ENCODE assay signal across 9 cellular contexts in the genomic region with DNA sequence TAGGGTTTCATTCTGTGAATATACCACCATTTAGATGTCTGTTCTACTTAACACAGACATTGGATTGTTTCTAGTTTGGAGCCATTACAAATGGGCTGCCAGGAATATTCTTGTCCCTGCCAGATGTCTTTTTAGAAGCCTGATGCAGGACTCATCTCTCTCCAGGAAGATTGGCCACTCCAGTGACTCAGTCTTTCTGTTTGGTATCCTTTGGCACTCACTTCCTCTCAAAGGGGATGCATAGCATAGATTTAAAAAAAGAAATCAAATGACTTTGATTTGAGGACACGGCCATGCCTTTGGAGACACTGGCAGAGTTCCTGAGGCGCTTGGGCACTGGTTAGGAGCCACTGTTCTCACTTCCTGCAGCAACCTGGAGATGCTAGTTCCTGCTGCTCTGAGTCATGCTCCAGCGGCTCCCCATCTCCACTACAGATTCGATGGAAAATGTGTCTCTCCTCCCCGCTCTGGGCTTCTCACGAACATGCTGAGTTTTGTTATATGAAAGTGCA. TPM values are rescaled to one million over a fixed set of nuclear protein-coding genes. Genes with fewer than 3 reads are reported as not detected.
DNase-seq lines count a peak whose midpoint lies in the region; ATAC-seq and TF ChIP-seq lines count a peak whose summit lies in the region.
"Had no signal": no experiment of that assay in that cellular context is flagged by ENCODE, and none has a peak within 500 bp of the region (broad histone marks: within the 10 kb centered on the region; RNA-seq: fewer than 3 reads in every experiment).

No MANE protein-coding gene starts in this region.

- H3K4me3 ChIP-seq in SK-N-SH (ENCODE audit: low read depth in 2 of 2, low read length in 1 of 2) = 0 out of 4 replicates have a peak overlapping the region, but pooled peaks of 1 of the 2 experiments have one; percentile 7
- H3K4me3 ChIP-seq in fibroblast of the aortic adventitia (ENCODE audit: low read depth, low read length) = no peak overlapping the region
- H3K4me3 ChIP-seq in psoas muscle = no peak overlapping the region
- no peak overlapping the region for H3K4me3 ChIP-seq in A673 (ENCODE audit: low read depth, low read length, poor library complexity, severe bottlenecking)
- H3K4me3 ChIP-seq in lower leg skin (ENCODE audit: low read depth, poor library complexity, severe bottlenecking) = no peak overlapping the region

- H3K36me3 ChIP-seq in SK-N-SH (replicated peaks in 1 of 2; ENCODE audit: control insufficient read depth in 1 of 2, insufficient read depth in 2 of 2, low read length in 1 of 2) (no peaks in the 10 kb centered on the region), psoas muscle (ENCODE audit: insufficient read depth in 1 of 2, low read depth in 1 of 2) (no peaks in the 10 kb centered on the region), A673 (ENCODE audit: insufficient read depth, low read length, poor library complexity, severe bottlenecking) (no peaks in the 10 kb centered on the region)

- no peaks in the 10 kb centered on the region for H3K9me2 ChIP-seq in SK-N-SH

- DNase-seq in GM10266 (ENCODE audit: extremely low spot score) (peak; percentile 22), SK-N-SH (no peak), fibroblast of the aortic adventitia (ENCODE audit: low read depth) (peak; percentile 93), psoas muscle (peak; percentile 61 to 85), A673 (ENCODE audit: low spot score) (no peak), lower leg skin (ENCODE audit: low spot score in 2 of 2) (no peak)
- DNase-seq in activated T-cell treated with anti-CD3 and anti-CD28 coated beads, Interleukin-2, amount 50 U/mL, for 24 hours = no peak

- H3K79me2 ChIP-seq in SK-N-SH (ENCODE audit: insufficient read depth) = no peaks in the 10 kb centered on the region

- no peak for TF ChIP-seq POLR2A in lower leg skin (IDR thresholded peaks at IDR 0.05)

- H3F3A ChIP-seq in SK-N-SH (replicated peaks; ENCODE audit: insufficient read depth) = peaks cover 22% of the 10 kb centered on the region

- H3K27me3 ChIP-seq in SK-N-SH (ENCODE audit: insufficient read depth) (no peaks in the 10 kb centered on the region), psoas muscle (ENCODE audit: insufficient read depth in 3 of 3, low read length in 2 of 3) (no peaks in the 10 kb centered on the region), A673 (replicated peaks; ENCODE audit: insufficient read depth, low read depth, low read length, poor library complexity) (no peaks in the 10 kb centered on the region)

- H4K20me1 ChIP-seq in SK-N-SH (ENCODE audit: insufficient read depth) = no peaks in the 10 kb centered on the region

- H3K4me1 ChIP-seq in SK-N-SH (ENCODE audit: control insufficient read depth in 1 of 2, insufficient read depth in 2 of 2, low read depth in 1 of 2, low read length in 1 of 2) = peaks cover 0 to 8% of the 10 kb centered on the region in 2 experiments; a peak in 1 of 4 replicates
- H3K4me1 ChIP-seq in psoas muscle = peaks cover 72% of the 10 kb centered on the region
- H3K4me1 ChIP-seq in A673 (ENCODE audit: insufficient read depth, low read length, poor library complexity, severe bottlenecking) = no peaks in the 10 kb centered on the region

- H3K9me3 ChIP-seq in SK-N-SH = no peaks in the 10 kb centered on the region
- H3K9me3 ChIP-seq in psoas muscle = no peaks in the 10 kb centered on the region
- H3K9me3 ChIP-seq in A673 (ENCODE audit: low read depth, low read length, poor library complexity, severe bottlenecking) = no peaks in the 10 kb centered on the region

- H3K27ac ChIP-seq in SK-N-SH (ENCODE audit: low read depth in 2 of 2, low read length in 1 of 2) = peak overlapping the region; percentile 40 to 87; a peak in 3 of 4 replicates
- H3K27ac ChIP-seq in psoas muscle = peak overlapping the region; percentile 87
- no peak overlapping the region for H3K27ac ChIP-seq in A673 (ENCODE audit: low read depth, low read length, poor library complexity, severe bottlenecking)

- no peaks in the 10 kb centered on the region for H3K9me3 Mint-ChIP-seq in activated T-cell treated with anti-CD3 and anti-CD28 coated beads, Interleukin-2, amount 50 U/mL, for 24 hours

- CTCF ChIA-PET in SK-N-SH (lab: Yijun Ruan, JAX) = no interaction called here
- CTCF ChIA-PET in A673 (lab: Charles Lee) = no interaction called here

- H3K27ac Mint-ChIP-seq in activated T-cell treated with anti-CD3 and anti-CD28 coated beads, Interleukin-2, amount 50 U/mL, for 24 hours = no peak overlapping the region

- BruUV-seq in A673 (replicated peaks; lab: Mats Ljungman, UMichigan) = no TSS peak

- H3K4me3 Mint-ChIP-seq in activated T-cell treated with anti-CD3 and anti-CD28 coated beads, Interleukin-2, amount 50 U/mL, for 24 hours = no peak overlapping the region

- peaks cover 69% of the 10 kb centered on the region for H3K27me3 Mint-ChIP-seq in activated T-cell treated with anti-CD3 and anti-CD28 coated beads, Interleukin-2, amount 50 U/mL, for 24 hours

- peaks cover 10% of the 10 kb centered on the region for H3K4me1 Mint-ChIP-seq in activated T-cell treated with anti-CD3 and anti-CD28 coated beads, Interleukin-2, amount 50 U/mL, for 24 hours (ENCODE audit: low read depth)

- POLR2A ChIA-PET in SK-N-SH (lab: Yijun Ruan, JAX) = no interaction called here
- POLR2A ChIA-PET in A673 (lab: Charles Lee; ENCODE audit: low non-redundant PET) = no interaction called here

- TF ChIP-seq RAD21 in SK-N-SH (IDR thresholded peaks at IDR 0.05; ENCODE audit: low read length) = no peak

- peak overlapping the region; percentile 63 for H2AFZ ChIP-seq in SK-N-SH (ENCODE audit: low read depth)

- no peaks in the 10 kb centered on the region for H3K36me3 Mint-ChIP-seq in activated T-cell treated with anti-CD3 and anti-CD28 coated beads, Interleukin-2, amount 50 U/mL, for 24 hours (ENCODE audit: low read depth)

- WGBS in SK-N-SH (ENCODE audit: low lambda C conversion rate) = 25% methylated on average over 4 of the region's 6 CpGs
- WGBS in psoas muscle, 3 donors = 6 to 13% (median 11%) methylated on average over 6 of the region's 6 CpGs
- WGBS in lower leg skin, 2 donors = 16 to 23% methylated on average over 6 of the region's 6 CpGs

- peak overlapping the region; percentile 42; the same call in 1 of the 2 replicates for H3K4me2 ChIP-seq in SK-N-SH

- ATAC-seq in psoas muscle = peak; percentile 74 to 90 (median 78)
- no peak for ATAC-seq in GM18517 (IDR thresholded peaks at IDR 0.05; ENCODE audit: unreplicated experiment)

- intact Hi-C loops in psoas muscle (cut with DNase I) (no loop called here), A673 (cut with micrococcal nuclease; ENCODE audit: unreplicated experiment) (no loop called here), lower leg skin (cut with DNase I; ENCODE audit: low total_unique reads) (no loop called here)

- no peak for TF ChIP-seq CTCF in GM10266 (IDR thresholded peaks at IDR 0.05; ENCODE audit: control insufficient read depth, insufficient read depth, low read depth, missing control alignments)
- TF ChIP-seq CTCF in SK-N-SH (IDR thresholded peaks at IDR 0.05) = no peak
- no peak for TF ChIP-seq CTCF in fibroblast of the aortic adventitia (IDR thresholded peaks at IDR 0.05; ENCODE audit: insufficient read depth, low read length)
- TF ChIP-seq CTCF in psoas muscle (IDR thresholded peaks at IDR 0.05) = no peak
- no peak for TF ChIP-seq CTCF in A673 (conservative IDR thresholded peaks at IDR 0.05; ENCODE audit: low read depth, low read length)
- no peak for TF ChIP-seq CTCF in lower leg skin (IDR thresholded peaks at IDR 0.05)

- TF ChIP-seq EP300 in SK-N-SH (IDR thresholded peaks at IDR 0.05; ENCODE audit: borderline replicate concordance in 1 of 2, low read depth in 1 of 2, low read length in 1 of 2) = no peak

- peak overlapping the region; percentile 39; the same call in 1 of the 2 replicates for H3K9ac ChIP-seq in SK-N-SH

TF ChIP-seq in SK-N-SH, 30 proteins besides CTCF, POLR2A, EP300 and RAD21 (continues in another document):
- TF ChIP-seq, protein P1, sequence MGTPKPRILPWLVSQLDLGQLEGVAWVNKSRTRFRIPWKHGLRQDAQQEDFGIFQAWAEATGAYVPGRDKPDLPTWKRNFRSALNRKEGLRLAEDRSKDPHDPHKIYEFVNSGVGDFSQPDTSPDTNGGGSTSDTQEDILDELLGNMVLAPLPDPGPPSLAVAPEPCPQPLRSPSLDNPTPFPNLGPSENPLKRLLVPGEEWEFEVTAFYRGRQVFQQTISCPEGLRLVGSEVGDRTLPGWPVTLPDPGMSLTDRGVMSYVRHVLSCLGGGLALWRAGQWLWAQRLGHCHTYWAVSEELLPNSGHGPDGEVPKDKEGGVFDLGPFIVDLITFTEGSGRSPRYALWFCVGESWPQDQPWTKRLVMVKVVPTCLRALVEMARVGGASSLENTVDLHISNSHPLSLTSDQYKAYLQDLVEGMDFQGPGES (IDR thresholded peaks at IDR 0.05; ENCODE audit: low read depth, low read length) = no peak
- TF ChIP-seq, protein P2, sequence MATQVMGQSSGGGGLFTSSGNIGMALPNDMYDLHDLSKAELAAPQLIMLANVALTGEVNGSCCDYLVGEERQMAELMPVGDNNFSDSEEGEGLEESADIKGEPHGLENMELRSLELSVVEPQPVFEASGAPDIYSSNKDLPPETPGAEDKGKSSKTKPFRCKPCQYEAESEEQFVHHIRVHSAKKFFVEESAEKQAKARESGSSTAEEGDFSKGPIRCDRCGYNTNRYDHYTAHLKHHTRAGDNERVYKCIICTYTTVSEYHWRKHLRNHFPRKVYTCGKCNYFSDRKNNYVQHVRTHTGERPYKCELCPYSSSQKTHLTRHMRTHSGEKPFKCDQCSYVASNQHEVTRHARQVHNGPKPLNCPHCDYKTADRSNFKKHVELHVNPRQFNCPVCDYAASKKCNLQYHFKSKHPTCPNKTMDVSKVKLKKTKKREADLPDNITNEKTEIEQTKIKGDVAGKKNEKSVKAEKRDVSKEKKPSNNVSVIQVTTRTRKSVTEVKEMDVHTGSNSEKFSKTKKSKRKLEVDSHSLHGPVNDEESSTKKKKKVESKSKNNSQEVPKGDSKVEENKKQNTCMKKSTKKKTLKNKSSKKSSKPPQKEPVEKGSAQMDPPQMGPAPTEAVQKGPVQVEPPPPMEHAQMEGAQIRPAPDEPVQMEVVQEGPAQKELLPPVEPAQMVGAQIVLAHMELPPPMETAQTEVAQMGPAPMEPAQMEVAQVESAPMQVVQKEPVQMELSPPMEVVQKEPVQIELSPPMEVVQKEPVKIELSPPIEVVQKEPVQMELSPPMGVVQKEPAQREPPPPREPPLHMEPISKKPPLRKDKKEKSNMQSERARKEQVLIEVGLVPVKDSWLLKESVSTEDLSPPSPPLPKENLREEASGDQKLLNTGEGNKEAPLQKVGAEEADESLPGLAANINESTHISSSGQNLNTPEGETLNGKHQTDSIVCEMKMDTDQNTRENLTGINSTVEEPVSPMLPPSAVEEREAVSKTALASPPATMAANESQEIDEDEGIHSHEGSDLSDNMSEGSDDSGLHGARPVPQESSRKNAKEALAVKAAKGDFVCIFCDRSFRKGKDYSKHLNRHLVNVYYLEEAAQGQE (IDR thresholded peaks at IDR 0.05; ENCODE audit: low read depth, low read length) = no peak
- peak; percentile 51 for TF ChIP-seq NFIC (IDR thresholded peaks at IDR 0.05; ENCODE audit: borderline replicate concordance)
- no peak for TF ChIP-seq POLR2AphosphoS5 (IDR thresholded peaks at IDR 0.05; ENCODE audit: low read depth, low read length)

RNA-seq across cellular contexts. Expression of a gene that starts 3.5 kb away (rescaled TPM):
- not detected in 2 replicates for polyA plus RNA-seq in SK-N-SH (2012; rRNA removed)
- not detected in 2 replicates for polyA plus RNA-seq in SK-N-SH (2012; cell fraction: cytosol; rRNA removed)
- polyA plus RNA-seq in SK-N-SH (2012; cell fraction: nucleus; rRNA removed) = not detected in 2 replicates
- total RNA-seq in fibroblast of the aortic adventitia (ENCODE audit: low replicate concordance) = not detected in 2 replicates
- total RNA-seq in psoas muscle = 1 to 10 TPM; 3.4 to 6.6 (median 3.9) TPM
- polyA plus RNA-seq in psoas muscle = 1 to 10 TPM; 1.2 to 1.4 (median 1.3) TPM
- total RNA-seq in A673 (2021) = not detected in 2 replicates
- 1 to 10 TPM in 3 of 4 donors, under 1 TPM in 1; 0.51 to 3.5 (median 1.6) TPM for total RNA-seq in lower leg skin
- total RNA-seq: activated CD8-positive, alpha-beta memory T cell treated with anti-CD3 and anti-CD28 coated beads for 36 hours had no signal

Comparison
In these comparisons a context has a peak if more than half of its experiments do, and no peak if none do; other contexts are left out.
1. DNase-seq: peak in GM10266 (single experiment), fibroblast of the aortic adventitia (single experiment) and psoas muscle (2 of 2); none in SK-N-SH (single experiment), A673 (single experiment), lower leg skin (0 of 2) and activated T-cell treated with anti-CD3 and anti-CD28 coated beads, Interleukin-2, amount 50 U/mL, for 24 hours (single experiment).